28 cellular contexts compared by ENCODE assay signal in genomic region chr13:19061278-19061677, GRCh38.
"Had no signal": no experiment of that assay in that cellular context is flagged by ENCODE, and none has a peak within 500 bp of the region (broad histone marks: within the 10 kb centered on the region; RNA-seq: fewer than 3 reads in every experiment).

No MANE protein-coding gene starts in this region.

- H3K4me3 Mint-ChIP-seq: stimulated activated effector memory CD8-positive, alpha-beta T cell treated with anti-CD3 and anti-CD28 coated beads, Interleukin-12 subunit alpha, Interleukin-12 subunit beta, amount 100 ng/mL, for 72 hours; stimulated activated memory B cell treated with anti-CD40 and anti-IgM and Interleukin-4, amounts not matched to agents 10 μg/mL and 1 μg/mL and 100 μg/mL, for 72 hours; stimulated activated naive B cell treated with anti-CD40 and anti-IgM and Interleukin-4, amounts not matched to agents 10 μg/mL and 1 μg/mL and 100 μg/mL, for 72 hours; stimulated activated naive CD8-positive, alpha-beta T cell treated with anti-CD3 and anti-CD28 coated beads, Interleukin-15, amount 100 ng/mL, for 72 hours; stimulated activated naive CD8-positive, alpha-beta T cell treated with anti-CD3 and anti-CD28 coated beads, Interleukin-15, Interleukin-2, amounts not matched to agents 100 ng/mL and 50 ng/mL, for 24 hours; type B pancreatic cell had no signal

- H3K4me3 ChIP-seq: stomach, suprapubic skin, testis, thoracic aorta, thyroid gland, tibial artery, tibial nerve, transverse colon, upper lobe of left lung, upper lobe of right lung, uterus, vagina had no signal

- H3K9me3 ChIP-seq: testis, thoracic aorta, thyroid gland, upper lobe of right lung, uterus, vagina had no signal

- H3K27ac ChIP-seq: stomach, suprapubic skin, testis, thoracic aorta, thyroid gland, tibial artery, tibial nerve, transverse colon, upper lobe of left lung, upper lobe of right lung, uterus, vagina had no signal

- H3K27me3 ChIP-seq: stomach, suprapubic skin, testis, thyroid gland, tibial artery, tibial nerve, transverse colon, upper lobe of left lung, upper lobe of right lung, uterus, vagina had no signal

- H3K36me3 Mint-ChIP-seq: stimulated activated effector memory CD8-positive, alpha-beta T cell treated with anti-CD3 and anti-CD28 coated beads, Interleukin-12 subunit alpha, Interleukin-12 subunit beta, amount 100 ng/mL, for 72 hours; stimulated activated memory B cell treated with anti-CD40 and anti-IgM and Interleukin-4, amounts not matched to agents 10 μg/mL and 1 μg/mL and 100 μg/mL, for 72 hours; stimulated activated naive B cell treated with anti-CD40 and anti-IgM and Interleukin-4, amounts not matched to agents 10 μg/mL and 1 μg/mL and 100 μg/mL, for 72 hours; type B pancreatic cell had no signal

- H3K36me3 ChIP-seq: stomach, suprapubic skin, thoracic aorta, thyroid gland, tibial artery, tibial nerve, transverse colon, upper lobe of left lung, upper lobe of right lung, uterus, vagina had no signal

- DNase-seq: stimulated activated CD4-positive, alpha-beta T cell treated with anti-CD3 and anti-CD28 coated beads, Interleukin-2, amount 100 ng/mL, for 48 hours; stimulated activated CD4-positive, alpha-beta T cell treated with anti-CD3 and anti-CD28 coated beads, Interleukin-4, amount 100 ng/mL, for 1 hour; stimulated activated CD4-positive, alpha-beta T cell treated with anti-CD3 and anti-CD28 coated beads, Interleukin-4, amount 100 ng/mL, for 24 hours; stimulated activated CD4-positive, alpha-beta T cell treated with anti-CD3 and anti-CD28 coated beads, Interleukin-4, amount 100 ng/mL, for 4 hours; stimulated activated CD8-positive, alpha-beta memory T cell treated with anti-CD3 and anti-CD28 coated beads, Interleukin-4, amount 100 ng/mL, for 48 hours; stimulated activated naive B cell treated with anti-CD40 and anti-IgM and Interleukin-4, amounts not matched to agents 10 μg/mL and 1 μg/mL and 100 μg/mL, for 72 hours; stimulated activated naive CD4-positive, alpha-beta T cell; stimulated activated naive CD4-positive, alpha-beta T cell treated with Interleukin-2 at 50 U/mL for 16 hours; stimulated activated naive CD8-positive, alpha-beta T cell treated with anti-CD3 and anti-CD28 coated beads, Interleukin-15, amount 100 ng/mL, for 72 hours; stimulated activated naive CD8-positive, alpha-beta T cell treated with anti-CD3 and anti-CD28 coated beads, Interleukin-15, Interleukin-2, amounts not matched to agents 100 U/mL and 50 U/mL, for 24 hours; stomach; substantia nigra; testis; thyroid gland; tibial artery; transverse colon; trophoblast cell; upper lobe of left lung; upper lobe of right lung; uterus had no signal

- H3K4me1 Mint-ChIP-seq: stimulated activated effector memory CD8-positive, alpha-beta T cell treated with anti-CD3 and anti-CD28 coated beads, Interleukin-12 subunit alpha, Interleukin-12 subunit beta, amount 100 ng/mL, for 72 hours; stimulated activated memory B cell treated with anti-CD40 and anti-IgM and Interleukin-4, amounts not matched to agents 10 μg/mL and 1 μg/mL and 100 μg/mL, for 72 hours; stimulated activated naive B cell treated with anti-CD40 and anti-IgM and Interleukin-4, amounts not matched to agents 10 μg/mL and 1 μg/mL and 100 μg/mL, for 72 hours; stimulated activated naive CD8-positive, alpha-beta T cell treated with anti-CD3 and anti-CD28 coated beads, Interleukin-15, amount 100 ng/mL, for 72 hours had no signal

- ATAC-seq: stimulated activated effector memory CD8-positive, alpha-beta T cell treated with anti-CD3 and anti-CD28 coated beads, Interleukin-12 subunit alpha, Interleukin-12 subunit beta, amount 100 ng/mL, for 72 hours; stimulated activated memory B cell treated with anti-CD40 and anti-IgM and Interleukin-4, amounts not matched to agents 10 μg/mL and 1 μg/mL and 100 μg/mL, for 72 hours; stimulated activated naive B cell treated with anti-CD40 and anti-IgM and Interleukin-4, amounts not matched to agents 10 μg/mL and 1 μg/mL and 100 μg/mL, for 72 hours; stimulated activated naive CD8-positive, alpha-beta T cell treated with anti-CD3 and anti-CD28 coated beads, Interleukin-15, amount 100 ng/mL, for 72 hours; stimulated activated naive CD8-positive, alpha-beta T cell treated with anti-CD3 and anti-CD28 coated beads, Interleukin-15, Interleukin-2, amounts not matched to agents 100 U/mL and 50 U/mL, for 24 hours; upper lobe of right lung had no signal

- H3K27me3 Mint-ChIP-seq: stimulated activated memory B cell treated with anti-CD40 and anti-IgM and Interleukin-4, amounts not matched to agents 10 μg/mL and 1 μg/mL and 100 μg/mL, for 72 hours; stimulated activated naive B cell treated with anti-CD40 and anti-IgM and Interleukin-4, amounts not matched to agents 10 μg/mL and 1 μg/mL and 100 μg/mL, for 72 hours; stimulated activated naive CD8-positive, alpha-beta T cell treated with anti-CD3 and anti-CD28 coated beads, Interleukin-15, amount 100 ng/mL, for 72 hours; stimulated activated naive CD8-positive, alpha-beta T cell treated with anti-CD3 and anti-CD28 coated beads, Interleukin-15, Interleukin-2, amounts not matched to agents 100 ng/mL and 50 ng/mL, for 24 hours; type B pancreatic cell had no signal

- H3K4me1 ChIP-seq: stomach, suprapubic skin, testis, thyroid gland, tibial artery, tibial nerve, transverse colon, upper lobe of left lung, upper lobe of right lung, uterus, vagina had no signal

- H3K27ac Mint-ChIP-seq: stimulated activated effector memory CD8-positive, alpha-beta T cell treated with anti-CD3 and anti-CD28 coated beads, Interleukin-12 subunit alpha, Interleukin-12 subunit beta, amount 100 ng/mL, for 72 hours; stimulated activated memory B cell treated with anti-CD40 and anti-IgM and Interleukin-4, amounts not matched to agents 10 μg/mL and 1 μg/mL and 100 μg/mL, for 72 hours; stimulated activated naive B cell treated with anti-CD40 and anti-IgM and Interleukin-4, amounts not matched to agents 10 μg/mL and 1 μg/mL and 100 μg/mL, for 72 hours; stimulated activated naive CD8-positive, alpha-beta T cell treated with anti-CD3 and anti-CD28 coated beads, Interleukin-15, amount 100 ng/mL, for 72 hours; stimulated activated naive CD8-positive, alpha-beta T cell treated with anti-CD3 and anti-CD28 coated beads, Interleukin-15, Interleukin-2, amounts not matched to agents 100 ng/mL and 50 ng/mL, for 24 hours; type B pancreatic cell had no signal
